ENCODE assay signal across 1 cellular context in genomic region chr14:103292426-103293374, GRCh38.
A peak's percentile ranks its signal among the peaks of the same experiment; 100 is the strongest.
TF ChIP-seq lines count a peak whose summit lies in the region.

No MANE protein-coding gene starts in this region.

TF ChIP-seq in HepG2, 621 proteins besides CTCF, POLR2A, EP300 and RAD21 (continued from another document and continues in another):
- TF ChIP-seq RELA (CRISPR knock-in tag; IDR thresholded peaks at IDR 0.05) (no peak), ZNF558 (CRISPR knock-in tag; IDR thresholded peaks at IDR 0.05; ENCODE audit: borderline replicate concordance) (no peak), ZNF746 (CRISPR knock-in tag; IDR thresholded peaks at IDR 0.05) (no peak), ZNF597 (CRISPR knock-in tag; IDR thresholded peaks at IDR 0.05) (no peak), ZNF207 (IDR thresholded peaks at IDR 0.05; ENCODE audit: borderline replicate concordance) (no peak), ZNF501 (CRISPR knock-in tag; IDR thresholded peaks at IDR 0.05) (no peak), ZBTB38 (CRISPR knock-in tag; IDR thresholded peaks at IDR 0.05) (no peak), KDM1A (CRISPR knock-in tag; IDR thresholded peaks at IDR 0.05) (no peak), ZZZ3 (CRISPR knock-in tag; IDR thresholded peaks at IDR 0.05; ENCODE audit: borderline replicate concordance) (no peak), IRF2 (CRISPR knock-in tag; IDR thresholded peaks at IDR 0.05) (0 out of 2 replicates have a peak, but pooled peaks have one; percentile 21), LCORL (IDR thresholded peaks at IDR 0.05) (no peak), LCORL (CRISPR knock-in tag; IDR thresholded peaks at IDR 0.05) (no peak), MYNN (CRISPR knock-in tag; IDR thresholded peaks at IDR 0.05; ENCODE audit: low read depth) (no peak), KDM6A (CRISPR knock-in tag; IDR thresholded peaks at IDR 0.05; ENCODE audit: low read depth) (no peak), SETDB1 (CRISPR knock-in tag; IDR thresholded peaks at IDR 0.05; ENCODE audit: borderline replicate concordance) (no peak), HOXA7 (CRISPR knock-in tag; IDR thresholded peaks at IDR 0.05) (no peak), ATF6 (CRISPR knock-in tag; conservative IDR thresholded peaks at IDR 0.05) (no peak), MED1 (CRISPR knock-in tag; IDR thresholded peaks at IDR 0.05) (0 out of 2 replicates have a peak, but pooled peaks have one; percentile 14), POGZ (CRISPR knock-in tag; IDR thresholded peaks at IDR 0.05) (no peak), HNF4A (CRISPR knock-in tag; IDR thresholded peaks at IDR 0.05) (no peak), EHMT2 (IDR thresholded peaks at IDR 0.05; ENCODE audit: borderline replicate concordance, low read depth, low read length) (no peak), ZNF12 (CRISPR knock-in tag; IDR thresholded peaks at IDR 0.05) (no peak), ZNF263 (CRISPR knock-in tag; IDR thresholded peaks at IDR 0.05) (no peak), KLF15 (CRISPR knock-in tag; IDR thresholded peaks at IDR 0.05; ENCODE audit: borderline replicate concordance) (no peak), ZNF776 (CRISPR knock-in tag; IDR thresholded peaks at IDR 0.05) (no peak), KDM3A (CRISPR knock-in tag; IDR thresholded peaks at IDR 0.05; ENCODE audit: low read depth) (0 out of 2 replicates have a peak, but pooled peaks have one; percentile 37), ZNF580 (CRISPR knock-in tag; IDR thresholded peaks at IDR 0.05; ENCODE audit: borderline replicate concordance, low read depth) (no peak), ZNF33B (CRISPR knock-in tag; IDR thresholded peaks at IDR 0.05) (no peak), GTF2F1 (IDR thresholded peaks at IDR 0.05; ENCODE audit: low read length) (no peak), SMARCC2 (IDR thresholded peaks at IDR 0.05) (no peak), KDM2A (CRISPR knock-in tag; IDR thresholded peaks at IDR 0.05; ENCODE audit: borderline replicate concordance, low read depth) (peak; percentile 60; the same call in 1 of the 2 replicates), ZNF709 (CRISPR knock-in tag; IDR thresholded peaks at IDR 0.05) (no peak), ZNF224 (CRISPR knock-in tag; IDR thresholded peaks at IDR 0.05) (no peak), RXRB (CRISPR knock-in tag; IDR thresholded peaks at IDR 0.05; ENCODE audit: borderline replicate concordance) (0 out of 2 replicates have a peak, but pooled peaks have one; percentile 34), HNRNPUL1 (IDR thresholded peaks at IDR 0.05; ENCODE audit: low read depth, low read length) (no peak), SMC3 (IDR thresholded peaks at IDR 0.05; ENCODE audit: low read length) (peak; percentile 93), GFI1 (CRISPR knock-in tag; IDR thresholded peaks at IDR 0.05; ENCODE audit: borderline replicate concordance) (no peak), EZH2 (conservative IDR thresholded peaks at IDR 0.05; ENCODE audit: low read depth, low read length) (no peak), ERF (CRISPR knock-in tag; IDR thresholded peaks at IDR 0.05) (0 out of 2 replicates have a peak, but pooled peaks have one; percentile 29), ZNF704 (CRISPR knock-in tag; IDR thresholded peaks at IDR 0.05; ENCODE audit: borderline replicate concordance) (no peak), SALL1 (CRISPR knock-in tag; IDR thresholded peaks at IDR 0.05) (peak; percentile 51; the same call in 1 of the 2 replicates), ZSCAN25 (CRISPR knock-in tag; IDR thresholded peaks at IDR 0.05) (no peak)
- TF ChIP-seq, protein P1, sequence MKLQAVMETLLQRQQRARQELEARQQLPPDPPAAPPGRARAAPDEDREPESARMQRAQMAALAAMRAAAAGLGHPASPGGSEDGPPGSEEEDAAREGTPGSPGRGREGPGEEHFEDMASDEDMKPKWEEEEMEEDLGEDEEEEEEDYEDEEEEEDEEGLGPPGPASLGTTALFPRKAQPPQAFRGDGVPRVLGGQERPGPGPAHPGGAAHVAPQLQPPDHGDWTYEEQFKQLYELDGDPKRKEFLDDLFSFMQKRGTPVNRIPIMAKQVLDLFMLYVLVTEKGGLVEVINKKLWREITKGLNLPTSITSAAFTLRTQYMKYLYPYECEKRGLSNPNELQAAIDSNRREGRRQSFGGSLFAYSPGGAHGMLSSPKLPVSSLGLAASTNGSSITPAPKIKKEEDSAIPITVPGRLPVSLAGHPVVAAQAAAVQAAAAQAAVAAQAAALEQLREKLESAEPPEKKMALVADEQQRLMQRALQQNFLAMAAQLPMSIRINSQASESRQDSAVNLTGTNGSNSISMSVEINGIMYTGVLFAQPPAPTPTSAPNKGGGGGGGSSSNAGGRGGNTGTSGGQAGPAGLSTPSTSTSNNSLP (IDR thresholded peaks at IDR 0.05; ENCODE audit: low read depth, low read length) = peak; percentile 56; the same call in 1 of the 2 replicates
- TF ChIP-seq, protein P2, sequence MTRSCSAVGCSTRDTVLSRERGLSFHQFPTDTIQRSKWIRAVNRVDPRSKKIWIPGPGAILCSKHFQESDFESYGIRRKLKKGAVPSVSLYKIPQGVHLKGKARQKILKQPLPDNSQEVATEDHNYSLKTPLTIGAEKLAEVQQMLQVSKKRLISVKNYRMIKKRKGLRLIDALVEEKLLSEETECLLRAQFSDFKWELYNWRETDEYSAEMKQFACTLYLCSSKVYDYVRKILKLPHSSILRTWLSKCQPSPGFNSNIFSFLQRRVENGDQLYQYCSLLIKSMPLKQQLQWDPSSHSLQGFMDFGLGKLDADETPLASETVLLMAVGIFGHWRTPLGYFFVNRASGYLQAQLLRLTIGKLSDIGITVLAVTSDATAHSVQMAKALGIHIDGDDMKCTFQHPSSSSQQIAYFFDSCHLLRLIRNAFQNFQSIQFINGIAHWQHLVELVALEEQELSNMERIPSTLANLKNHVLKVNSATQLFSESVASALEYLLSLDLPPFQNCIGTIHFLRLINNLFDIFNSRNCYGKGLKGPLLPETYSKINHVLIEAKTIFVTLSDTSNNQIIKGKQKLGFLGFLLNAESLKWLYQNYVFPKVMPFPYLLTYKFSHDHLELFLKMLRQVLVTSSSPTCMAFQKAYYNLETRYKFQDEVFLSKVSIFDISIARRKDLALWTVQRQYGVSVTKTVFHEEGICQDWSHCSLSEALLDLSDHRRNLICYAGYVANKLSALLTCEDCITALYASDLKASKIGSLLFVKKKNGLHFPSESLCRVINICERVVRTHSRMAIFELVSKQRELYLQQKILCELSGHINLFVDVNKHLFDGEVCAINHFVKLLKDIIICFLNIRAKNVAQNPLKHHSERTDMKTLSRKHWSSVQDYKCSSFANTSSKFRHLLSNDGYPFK (CRISPR knock-in tag; IDR thresholded peaks at IDR 0.05; ENCODE audit: borderline replicate concordance) = no peak
- TF ChIP-seq, protein P3, sequence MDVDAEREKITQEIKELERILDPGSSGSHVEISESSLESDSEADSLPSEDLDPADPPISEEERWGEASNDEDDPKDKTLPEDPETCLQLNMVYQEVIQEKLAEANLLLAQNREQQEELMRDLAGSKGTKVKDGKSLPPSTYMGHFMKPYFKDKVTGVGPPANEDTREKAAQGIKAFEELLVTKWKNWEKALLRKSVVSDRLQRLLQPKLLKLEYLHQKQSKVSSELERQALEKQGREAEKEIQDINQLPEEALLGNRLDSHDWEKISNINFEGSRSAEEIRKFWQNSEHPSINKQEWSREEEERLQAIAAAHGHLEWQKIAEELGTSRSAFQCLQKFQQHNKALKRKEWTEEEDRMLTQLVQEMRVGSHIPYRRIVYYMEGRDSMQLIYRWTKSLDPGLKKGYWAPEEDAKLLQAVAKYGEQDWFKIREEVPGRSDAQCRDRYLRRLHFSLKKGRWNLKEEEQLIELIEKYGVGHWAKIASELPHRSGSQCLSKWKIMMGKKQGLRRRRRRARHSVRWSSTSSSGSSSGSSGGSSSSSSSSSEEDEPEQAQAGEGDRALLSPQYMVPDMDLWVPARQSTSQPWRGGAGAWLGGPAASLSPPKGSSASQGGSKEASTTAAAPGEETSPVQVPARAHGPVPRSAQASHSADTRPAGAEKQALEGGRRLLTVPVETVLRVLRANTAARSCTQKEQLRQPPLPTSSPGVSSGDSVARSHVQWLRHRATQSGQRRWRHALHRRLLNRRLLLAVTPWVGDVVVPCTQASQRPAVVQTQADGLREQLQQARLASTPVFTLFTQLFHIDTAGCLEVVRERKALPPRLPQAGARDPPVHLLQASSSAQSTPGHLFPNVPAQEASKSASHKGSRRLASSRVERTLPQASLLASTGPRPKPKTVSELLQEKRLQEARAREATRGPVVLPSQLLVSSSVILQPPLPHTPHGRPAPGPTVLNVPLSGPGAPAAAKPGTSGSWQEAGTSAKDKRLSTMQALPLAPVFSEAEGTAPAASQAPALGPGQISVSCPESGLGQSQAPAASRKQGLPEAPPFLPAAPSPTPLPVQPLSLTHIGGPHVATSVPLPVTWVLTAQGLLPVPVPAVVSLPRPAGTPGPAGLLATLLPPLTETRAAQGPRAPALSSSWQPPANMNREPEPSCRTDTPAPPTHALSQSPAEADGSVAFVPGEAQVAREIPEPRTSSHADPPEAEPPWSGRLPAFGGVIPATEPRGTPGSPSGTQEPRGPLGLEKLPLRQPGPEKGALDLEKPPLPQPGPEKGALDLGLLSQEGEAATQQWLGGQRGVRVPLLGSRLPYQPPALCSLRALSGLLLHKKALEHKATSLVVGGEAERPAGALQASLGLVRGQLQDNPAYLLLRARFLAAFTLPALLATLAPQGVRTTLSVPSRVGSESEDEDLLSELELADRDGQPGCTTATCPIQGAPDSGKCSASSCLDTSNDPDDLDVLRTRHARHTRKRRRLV (CRISPR knock-in tag; IDR thresholded peaks at IDR 0.05) = no peak
- TF ChIP-seq, protein P4, sequence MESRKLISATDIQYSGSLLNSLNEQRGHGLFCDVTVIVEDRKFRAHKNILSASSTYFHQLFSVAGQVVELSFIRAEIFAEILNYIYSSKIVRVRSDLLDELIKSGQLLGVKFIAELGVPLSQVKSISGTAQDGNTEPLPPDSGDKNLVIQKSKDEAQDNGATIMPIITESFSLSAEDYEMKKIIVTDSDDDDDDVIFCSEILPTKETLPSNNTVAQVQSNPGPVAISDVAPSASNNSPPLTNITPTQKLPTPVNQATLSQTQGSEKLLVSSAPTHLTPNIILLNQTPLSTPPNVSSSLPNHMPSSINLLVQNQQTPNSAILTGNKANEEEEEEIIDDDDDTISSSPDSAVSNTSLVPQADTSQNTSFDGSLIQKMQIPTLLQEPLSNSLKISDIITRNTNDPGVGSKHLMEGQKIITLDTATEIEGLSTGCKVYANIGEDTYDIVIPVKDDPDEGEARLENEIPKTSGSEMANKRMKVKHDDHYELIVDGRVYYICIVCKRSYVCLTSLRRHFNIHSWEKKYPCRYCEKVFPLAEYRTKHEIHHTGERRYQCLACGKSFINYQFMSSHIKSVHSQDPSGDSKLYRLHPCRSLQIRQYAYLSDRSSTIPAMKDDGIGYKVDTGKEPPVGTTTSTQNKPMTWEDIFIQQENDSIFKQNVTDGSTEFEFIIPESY (CRISPR knock-in tag; IDR thresholded peaks at IDR 0.05) = 0 out of 2 replicates have a peak, but pooled peaks have one; percentile 14
